ENCODE assay signal across 1 cellular context in genomic region chr6:137738197-137738596, GRCh38.
TF ChIP-seq lines count a peak whose summit lies in the region.

No MANE protein-coding gene starts in this region.

TF ChIP-seq in GM23338, 12 proteins besides CTCF, POLR2A, EP300 and RAD21 (continued from another document):
- TF ChIP-seq ETS1 (IDR thresholded peaks at IDR 0.05), result no peak
